In genomic region chr19:41845001-41845050, GRCh38 we compare ENCODE assay signal across 2 cellular contexts.
TF ChIP-seq lines count a peak whose summit lies in the region.

Gene DMRTC2, plus strand, starts transcription at chr19:41845042. Its CDS starts 2,387 bp downstream, at chr19:41847429.

TF ChIP-seq in IMR-90, 13 proteins besides CTCF, POLR2A, EP300 and RAD21:
- TF ChIP-seq MAZ (IDR thresholded peaks at IDR 0.05; ENCODE audit: borderline replicate concordance, low read depth, low read length) (no peak), SMC3 (IDR thresholded peaks at IDR 0.05; ENCODE audit: low read depth, low read length) (no peak), MAFK (IDR thresholded peaks at IDR 0.05; ENCODE audit: low read depth, low read length) (no peak), CEBPB (IDR thresholded peaks at IDR 0.05; ENCODE audit: low read depth, low read length) (no peak), RCOR1 (IDR thresholded peaks at IDR 0.05; ENCODE audit: insufficient replicate concordance, low read length) (no peak), BHLHE40 (IDR thresholded peaks at IDR 0.05; ENCODE audit: low read depth, low read length) (no peak), CHD1 (IDR thresholded peaks at IDR 0.05; ENCODE audit: low read depth, low read length) (no peak), FOS (IDR thresholded peaks at IDR 0.05; ENCODE audit: low read depth, low read length) (no peak), RFX5 (IDR thresholded peaks at IDR 0.05; ENCODE audit: low read depth, low read length) (no peak), NFE2L2 (IDR thresholded peaks at IDR 0.05; ENCODE audit: low read depth, low read length) (no peak), MXI1 (IDR thresholded peaks at IDR 0.05; ENCODE audit: borderline replicate concordance, low read depth, low read length) (no peak)
- TF ChIP-seq, protein P1, sequence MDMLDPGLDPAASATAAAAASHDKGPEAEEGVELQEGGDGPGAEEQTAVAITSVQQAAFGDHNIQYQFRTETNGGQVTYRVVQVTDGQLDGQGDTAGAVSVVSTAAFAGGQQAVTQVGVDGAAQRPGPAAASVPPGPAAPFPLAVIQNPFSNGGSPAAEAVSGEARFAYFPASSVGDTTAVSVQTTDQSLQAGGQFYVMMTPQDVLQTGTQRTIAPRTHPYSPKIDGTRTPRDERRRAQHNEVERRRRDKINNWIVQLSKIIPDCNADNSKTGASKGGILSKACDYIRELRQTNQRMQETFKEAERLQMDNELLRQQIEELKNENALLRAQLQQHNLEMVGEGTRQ (IDR thresholded peaks at IDR 0.05; ENCODE audit: low read depth, low read length) = no peak
- TF ChIP-seq, protein P2, sequence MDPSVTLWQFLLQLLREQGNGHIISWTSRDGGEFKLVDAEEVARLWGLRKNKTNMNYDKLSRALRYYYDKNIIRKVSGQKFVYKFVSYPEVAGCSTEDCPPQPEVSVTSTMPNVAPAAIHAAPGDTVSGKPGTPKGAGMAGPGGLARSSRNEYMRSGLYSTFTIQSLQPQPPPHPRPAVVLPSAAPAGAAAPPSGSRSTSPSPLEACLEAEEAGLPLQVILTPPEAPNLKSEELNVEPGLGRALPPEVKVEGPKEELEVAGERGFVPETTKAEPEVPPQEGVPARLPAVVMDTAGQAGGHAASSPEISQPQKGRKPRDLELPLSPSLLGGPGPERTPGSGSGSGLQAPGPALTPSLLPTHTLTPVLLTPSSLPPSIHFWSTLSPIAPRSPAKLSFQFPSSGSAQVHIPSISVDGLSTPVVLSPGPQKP (IDR thresholded peaks at IDR 0.05; ENCODE audit: borderline replicate concordance, low read depth, low read length) = no peak

TF ChIP-seq in H1, 55 proteins besides CTCF, POLR2A, EP300 and RAD21:
- TF ChIP-seq TBP (IDR thresholded peaks at IDR 0.05; ENCODE audit: low read depth, low read length) = no peak
- no peak for TF ChIP-seq RXRA (IDR thresholded peaks at IDR 0.05; ENCODE audit: insufficient read depth, low read depth, low read length)
- TF ChIP-seq KDM5A (IDR thresholded peaks at IDR 0.05; ENCODE audit: low read length) = no peak
- TF ChIP-seq SUZ12 (IDR thresholded peaks at IDR 0.05; ENCODE audit: low read length) = no peak
- TF ChIP-seq TCF12 (IDR thresholded peaks at IDR 0.05; ENCODE audit: low read depth, low read length) = no peak
- TF ChIP-seq JUN (IDR thresholded peaks at IDR 0.05; ENCODE audit: low read depth, low read length) = no peak
- no peak for TF ChIP-seq EGR1 (IDR thresholded peaks at IDR 0.05; ENCODE audit: borderline replicate concordance, low read depth, low read length)
- no peak for TF ChIP-seq NANOG (IDR thresholded peaks at IDR 0.05; ENCODE audit: insufficient read depth, low read depth, low read length, poor library complexity, severe bottlenecking)
